In the genomic region with DNA sequence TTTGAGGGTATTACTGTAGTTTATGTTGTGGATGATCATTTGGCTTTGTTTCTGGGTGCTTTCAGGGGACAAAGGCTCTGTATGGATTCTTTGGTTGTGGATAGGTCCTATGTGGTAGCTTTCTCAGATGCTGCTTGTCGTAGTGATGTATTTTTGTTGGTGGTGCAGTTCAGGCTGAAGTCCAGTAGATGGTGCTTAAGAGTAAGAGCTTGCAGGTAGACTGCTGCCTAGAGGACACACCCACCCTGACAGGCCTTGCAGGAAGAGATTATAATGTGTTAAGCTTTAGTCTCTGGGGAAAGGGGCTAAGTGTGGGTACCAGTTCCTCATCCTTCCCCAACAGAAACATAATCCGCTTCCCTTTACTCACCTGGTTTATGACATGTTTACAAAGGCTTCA, we compare ENCODE assay signal across 8 cellular contexts.
DNase-seq lines count a peak whose midpoint lies in the region; ATAC-seq lines count a peak whose summit lies in the region.

No MANE protein-coding gene starts in this region.

- ATAC-seq in GM21717 (IDR thresholded peaks at IDR 0.05; ENCODE audit: unreplicated experiment): peak; percentile 91

- DNase-seq in SIG-M5 treated with dmso at 0.1 percent for 504 hours (lab: John Stamatoyannopoulos, UW; ENCODE audit: unreplicated experiment) (peak; percentile 49), SIG-M5 (lab: John Stamatoyannopoulos, UW) (no peak), HT1080 (ENCODE audit: low read depth) (peak; percentile 55), RKO (ENCODE audit: low spot score) (peak; percentile 43), glomerular visceral epithelial cell (ENCODE audit: extremely low spot score) (peak; percentile 14), GOT3 (lab: John Stamatoyannopoulos, UW) (no peak), NCI-H510A (lab: John Stamatoyannopoulos, UW) (no peak)

Comparison
In these comparisons a context has a peak if more than half of its experiments do, and no peak if none do; other contexts are left out.
1. DNase-seq: peak in SIG-M5 treated with dmso at 0.1 percent for 504 hours (single experiment), HT1080 (single experiment), RKO (single experiment) and glomerular visceral epithelial cell (single experiment); none in SIG-M5 (single experiment), GOT3 (single experiment) and NCI-H510A (single experiment).